ENCODE assay signal across 16 cellular contexts in the genomic region with DNA sequence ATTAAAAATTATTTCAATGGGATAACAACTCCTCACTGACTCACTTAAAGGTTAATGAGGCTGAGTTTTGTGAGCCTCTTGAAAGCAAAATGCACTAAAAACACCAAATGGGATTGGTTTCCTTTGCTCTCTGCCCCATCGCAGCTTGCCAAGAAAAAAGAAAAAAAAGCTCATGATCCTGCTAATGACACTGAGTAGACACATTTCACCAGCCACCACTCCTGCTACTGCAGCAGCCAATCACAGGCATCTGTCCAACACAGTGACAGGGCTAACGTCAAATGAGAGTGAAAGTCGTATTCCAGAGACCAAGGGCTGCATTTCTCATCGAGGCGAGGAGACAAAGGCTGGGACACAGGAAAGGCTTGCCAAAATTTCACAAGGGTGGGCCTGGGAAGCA. TPM values are rescaled to one million over a fixed set of nuclear protein-coding genes. Genes with fewer than 3 reads are reported as not detected.
A peak's percentile ranks its signal among the peaks of the same experiment; 100 is the strongest.
DNase-seq lines count a peak whose midpoint lies in the region; ATAC-seq, FAIRE-seq and TF ChIP-seq lines count a peak whose summit lies in the region.
"Had no signal": no experiment of that assay in that cellular context is flagged by ENCODE, and none has a peak within 500 bp of the region (broad histone marks: within the 10 kb centered on the region; RNA-seq: fewer than 3 reads in every experiment).

No MANE protein-coding gene starts in this region.

- H3K36me3 ChIP-seq in GM12878 (ENCODE audit: control insufficient read depth in 2 of 2, insufficient read depth in 2 of 2, low read length in 1 of 2) (no peaks in the 10 kb centered on the region), HepG2 (replicated peaks in 1 of 2; ENCODE audit: control insufficient read depth in 1 of 2, insufficient read depth in 2 of 2, low read length in 2 of 2) (no peaks in the 10 kb centered on the region), WERI-Rb-1 (no peaks in the 10 kb centered on the region)
- H3K36me3 ChIP-seq: sigmoid colon had no signal

- CTCF ChIA-PET in GM12878 (lab: Yijun Ruan, JAX) (interaction anchor here (1.1 to 18.7 kb wide), 5 partner anchors 9 to 230 kb away, joined by 4 to 567 read pairs (median 5); no protein-coding TSS in a partner anchor), HepG2 (lab: Yijun Ruan, JAX; ENCODE audit: low intra/inter-chr PET ratio, low total read pairs) (no interaction called here)

- POLR2A ChIA-PET in GM12878 (lab: Charles Lee), result interaction anchor here (1.5 kb wide), 1 partner anchor 16 kb away, joined by 3 read pairs; no protein-coding TSS in a partner anchor
- POLR2A ChIA-PET in HepG2 (lab: Yijun Ruan, JAX), result no interaction called here

- H2AFZ ChIP-seq in GM12878 (ENCODE audit: control insufficient read depth, low read depth, low read length) (no peak overlapping the region), HepG2 (ENCODE audit: low read length) (no peak overlapping the region)

- H3K4me1 ChIP-seq in GM12878 (ENCODE audit: control insufficient read depth, insufficient read depth, low read length), result no peaks in the 10 kb centered on the region
- H3K4me1 ChIP-seq in HepG2 (ENCODE audit: insufficient read depth, low read length), result peaks cover 61% of the 10 kb centered on the region

- no peaks in the 10 kb centered on the region for H3K9me3 ChIP-seq in GM12878 (replicated peaks; ENCODE audit: control insufficient read depth, insufficient read depth, low read length)
- no peaks in the 10 kb centered on the region for H3K9me3 ChIP-seq in HepG2 (ENCODE audit: low read length)
- no peaks in the 10 kb centered on the region for H3K9me3 ChIP-seq in WERI-Rb-1 (ENCODE audit: severe bottlenecking)
- H3K9me3 ChIP-seq: sigmoid colon had no signal

- intact Hi-C loops in GM12878 (cut with micrococcal nuclease; ENCODE audit: unreplicated experiment) (no loop called here), HepG2 (cut with micrococcal nuclease; ENCODE audit: unreplicated experiment) (no loop called here)

- TF ChIP-seq RAD21 in GM12878 (IDR thresholded peaks at IDR 0.05; ENCODE audit: insufficient read depth, low read depth, low read length) (no peak), HepG2 (CRISPR knock-in tag; IDR thresholded peaks at IDR 0.05) (no peak)

- H3K27ac ChIP-seq in GM12878 (ENCODE audit: control insufficient read depth, insufficient read depth) (no peak overlapping the region), HepG2 (ENCODE audit: extremely low read length, insufficient read depth, low read length) (no peak overlapping the region), WERI-Rb-1 (no peak overlapping the region)
- H3K27ac ChIP-seq: VCaP had no signal

- in situ Hi-C loops in GM12878 (cut with MboI) (no loop called here), HepG2 (cut with HindIII; ENCODE audit: extremely low pct_ligation_motif_present, low pct_unique_long_range_greater_than_20kb) (no loop called here)

- no peak overlapping the region for H3K9ac ChIP-seq in GM12878 (ENCODE audit: control insufficient read depth, insufficient read depth, low read length)
- H3K9ac ChIP-seq in HepG2 (ENCODE audit: insufficient read depth, low read depth, low read length), result no peak overlapping the region

- DNase-seq in NK-92 treated with Interleukin-12 subunit alpha and Interleukin-12 subunit beta, amount 100 ng/mL, for 24 hours (lab: John Stamatoyannopoulos, UW), result peak; percentile 41
- DNase-seq in NK-92 (lab: John Stamatoyannopoulos, UW; ENCODE audit: unreplicated experiment) (no peak), GM12878 (ENCODE audit: low read depth, low spot score) (no peak), HepG2 (ENCODE audit: low spot score) (no peak), superior temporal gyrus (ENCODE audit: extremely low spot score) (peak; percentile 54), WERI-Rb-1 (no peak)
- no peak for DNase-seq in activated CD8-positive, alpha-beta memory T cell treated with anti-CD3 and anti-CD28 coated beads for 24 hours
- DNase-seq: 8988T; activated naive CD4-positive, alpha-beta T cell; CD8-positive, alpha-beta memory T cell; NCI-H2081 treated with DMSO at 0.1 percent for 48 hours; sigmoid colon; stimulated activated naive CD8-positive, alpha-beta T cell treated with anti-CD3 and anti-CD28 coated beads, Interleukin-15, amount 100 ng/mL, for 72 hours had no signal

- H3K79me2 ChIP-seq in GM12878 (ENCODE audit: control insufficient read depth, insufficient read depth, low read length), result peaks cover 64% of the 10 kb centered on the region
- peaks cover 85% of the 10 kb centered on the region for H3K79me2 ChIP-seq in HepG2 (ENCODE audit: insufficient read depth, low read length)

- 59% methylated on average over 5 of the region's 5 CpGs for WGBS in GM12878 (ENCODE audit: insufficient coverage, insufficient replicate concordance, low lambda C conversion rate, missing lambda C conversion rate)
- 85% methylated on average over 5 of the region's 5 CpGs for WGBS in HepG2 (ENCODE audit: low lambda C conversion rate)

- RAD21 ChIA-PET in GM12878 (lab: Charles Lee; ENCODE audit: unreplicated experiment), result interaction anchor here (1.1 to 11.9 kb wide), 7 partner anchors 10 to 232 kb away, joined by 3 to 262 read pairs (median 4); no protein-coding TSS in a partner anchor

- no TSS peak for BruUV-seq in GM12878 (replicated peaks; lab: Mats Ljungman, UMichigan)
- no TSS peak for BruUV-seq in HepG2 (replicated peaks; lab: Mats Ljungman, UMichigan)

- TF ChIP-seq POLR2A in GM12878 (IDR thresholded peaks at IDR 0.05; ENCODE audit: low read depth, low read length) (no peak), HepG2 (IDR thresholded peaks at IDR 0.05; ENCODE audit: insufficient read depth in 1 of 2, low read depth in 2 of 2, low read length in 2 of 2) (no peak)

- H4K20me1 ChIP-seq in GM12878 (ENCODE audit: control insufficient read depth, insufficient read depth) (peaks cover 2% of the 10 kb centered on the region; the same call in 1 of the 2 replicates), HepG2 (ENCODE audit: insufficient read depth, low read length) (no peaks in the 10 kb centered on the region)

- H3K4me3 ChIP-seq in GM12878 (no peak overlapping the region), HepG2 (replicated peaks in 1 of 3; ENCODE audit: insufficient read depth in 1 of 3, low read depth in 2 of 3, low read length in 3 of 3) (no peak overlapping the region), WERI-Rb-1 (ENCODE audit: low read depth, low read length) (no peak overlapping the region)
- H3K4me3 ChIP-seq: sigmoid colon had no signal

- TF ChIP-seq CTCF in GM12878 (IDR thresholded peaks at IDR 0.05 in 2 of 3, conservative IDR thresholded peaks at IDR 0.05 in 1 of 3; ENCODE audit: control insufficient read depth in 2 of 3, extremely low read depth in 1 of 3, insufficient read depth in 1 of 3, low read depth in 3 of 3, low read length in 3 of 3) (no peak), HepG2 (CRISPR knock-in tag; IDR thresholded peaks at IDR 0.05) (no peak), WERI-Rb-1 (IDR thresholded peaks at IDR 0.05; ENCODE audit: low read depth, low read length) (no peak)

- H3K27me3 ChIP-seq in GM12878 (replicated peaks in 1 of 2; ENCODE audit: control insufficient read depth in 2 of 2, insufficient read depth in 2 of 2, low read length in 1 of 2) (no peaks in the 10 kb centered on the region), HepG2 (ENCODE audit: control insufficient read depth in 1 of 2, insufficient read depth in 2 of 2, low read length in 2 of 2) (no peaks in the 10 kb centered on the region; a peak in 1 of 5 replicates), WERI-Rb-1 (ENCODE audit: insufficient read depth, low read depth, severe bottlenecking) (no peaks in the 10 kb centered on the region)
- H3K27me3 ChIP-seq: sigmoid colon had no signal

- ATAC-seq in GM12878, result no peak
- ATAC-seq in HepG2, result no peak
- ATAC-seq in HG03039 (IDR thresholded peaks at IDR 0.05; ENCODE audit: unreplicated experiment), result no peak
- ATAC-seq: stimulated activated naive CD8-positive, alpha-beta T cell treated with anti-CD3 and anti-CD28 coated beads, Interleukin-15, amount 100 ng/mL, for 72 hours had no signal

- SMC1A ChIA-PET in GM12878 (lab: Charles Lee; ENCODE audit: uncharacterized antibody, unreplicated experiment), result interaction anchor here (1.0 to 18.1 kb wide), 11 partner anchors 11 to 232 kb away, joined by 3 to 362 read pairs (median 5); no protein-coding TSS in a partner anchor

- TF ChIP-seq EP300 in GM12878 (IDR thresholded peaks at IDR 0.05; ENCODE audit: borderline replicate concordance in 1 of 2, control insufficient read depth in 1 of 2, low read depth in 2 of 2, low read length in 2 of 2) (no peak), HepG2 (IDR thresholded peaks at IDR 0.05; ENCODE audit: low read depth in 2 of 2, low read length in 2 of 2) (no peak), HepG2 (CRISPR knock-in tag; IDR thresholded peaks at IDR 0.05; ENCODE audit: borderline replicate concordance) (no peak)

- H3K4me2 ChIP-seq in GM12878 (ENCODE audit: control insufficient read depth, insufficient read depth) (no peak overlapping the region), HepG2 (ENCODE audit: low read depth, low read length) (peak overlapping the region; percentile 52; the same call in 1 of the 2 replicates)

- no peak for FAIRE-seq in GM12878 (lab: Jason Lieb, UNC)
- FAIRE-seq in HepG2 (lab: Jason Lieb, UNC), result no peak
- FAIRE-seq: H54 had no signal

RNA-seq across cellular contexts. Expression of gene APBB2, which starts 5.2 kb away (rescaled TPM):
- total RNA-seq in GM12878 (2013; cell fraction: nucleolus; rRNA removed), result 108 and 115 TPM in 2 replicates
- 22.2 and 23.1 TPM in 2 replicates for total RNA-seq in GM12878 (2014; rRNA removed)
- total RNA-seq in GM12878 (2014; rRNA removed; fragmentation: Illumina TruSeq; extraction: Trizol), result 17.5 and 19.7 TPM in 2 replicates
- 24.6 and 24.8 TPM in 2 replicates for total RNA-seq in GM12878 (2021)
- polyA plus RNA-seq in GM12878 (2011; ENCODE audit: low read depth), result 4.4 TPM
- polyA plus RNA-seq in GM12878 (2011; rRNA removed), result 12.1 and 18.8 TPM in 2 replicates
- 15.4 and 20.5 TPM in 2 replicates for polyA plus RNA-seq in GM12878 (2011; cell fraction: cytosol; rRNA removed)
- polyA plus RNA-seq in GM12878 (2011; cell fraction: nucleus; rRNA removed), result 18.9 and 19.3 TPM in 2 replicates
- polyA plus RNA-seq in GM12878 (2012), result 7.5 and 9.0 TPM in 2 replicates
- polyA plus RNA-seq in GM12878 (2014; fragmentation: Illumina TruSeq; extraction: Trizol), result 19.8 and 23.3 TPM in 2 replicates
- 1 to 10 TPM; 2.7 to 3.1 TPM for polyA plus RNA-seq in GM12878 (2014; fragmentation: Nextera tagmentation; extraction: Ambion mirVana)
- polyA plus RNA-seq in GM12878 (2014; rRNA removed), result 10.6 and 12.5 TPM in 2 replicates
- polyA plus RNA-seq in GM12878 (2016; fragmentation: Nextera tagmentation; extraction: Ambion mirVana), result 10 to 100 TPM; 15.9 to 19.3 TPM
- polyA minus RNA-seq in GM12878 (2011; rRNA and poly(A)+ RNA removed), result 43.5 and 47.3 TPM in 2 replicates
- 10.4 and 13.5 TPM in 2 replicates for polyA minus RNA-seq in GM12878 (2011; cell fraction: cytosol; rRNA and poly(A)+ RNA removed)
- 31.8 and 43.5 TPM in 2 replicates for polyA minus RNA-seq in GM12878 (2011; cell fraction: nucleus; rRNA and poly(A)+ RNA removed)
- total RNA-seq in HepG2 (2016; rRNA removed; fragmentation: Illumina TruSeq; extraction: Trizol), result 17.0 and 19.7 TPM in 2 replicates
- 14.9 and 15.5 TPM in 2 replicates for total RNA-seq in HepG2 (2016; cell fraction: cytosol; rRNA removed; fragmentation: Illumina TruSeq; extraction: Trizol; ENCODE audit: low read depth)
- total RNA-seq in HepG2 (2016; cell fraction: insoluble cytoplasmic fraction; rRNA removed; fragmentation: Illumina TruSeq; extraction: Trizol), result 17.3 and 17.6 TPM in 2 replicates
- 11.9 and 12.0 TPM in 2 replicates for total RNA-seq in HepG2 (2016; cell fraction: membrane; rRNA removed; fragmentation: Illumina TruSeq; extraction: Trizol)
- 35.0 and 35.4 TPM in 2 replicates for total RNA-seq in HepG2 (2016; cell fraction: nucleus; rRNA removed; fragmentation: Illumina TruSeq; extraction: Trizol)
- 9.7 and 11.7 TPM in 2 replicates for polyA plus RNA-seq in HepG2 (2011; rRNA removed)
- polyA plus RNA-seq in HepG2 (2011; cell fraction: cytosol; rRNA removed), result 10.4 and 11.7 TPM in 2 replicates
- polyA plus RNA-seq in HepG2 (2011; cell fraction: nucleus; rRNA removed), result 20.4 and 21.7 TPM in 2 replicates
- 8.9 and 9.8 TPM in 2 replicates for polyA plus RNA-seq in HepG2 (2012)
- polyA plus RNA-seq in HepG2 (2016; cell fraction: cytosol; fragmentation: Illumina TruSeq; extraction: Trizol; ENCODE audit: low read depth), result 0.61 and 0.73 TPM in 2 replicates
- 12.6 and 12.9 TPM in 2 replicates for polyA plus RNA-seq in HepG2 (2016; cell fraction: insoluble cytoplasmic fraction; fragmentation: Illumina TruSeq; extraction: Trizol; ENCODE audit: low read depth)
- polyA plus RNA-seq in HepG2 (2016; cell fraction: membrane; fragmentation: Illumina TruSeq; extraction: Trizol; ENCODE audit: low read depth), result 3.0 and 3.5 TPM in 2 replicates
- polyA plus RNA-seq in HepG2 (2016; cell fraction: nucleus; fragmentation: Illumina TruSeq; extraction: Trizol; ENCODE audit: insufficient read depth, low read depth), result 17.6 and 19.8 TPM in 2 replicates
- polyA minus RNA-seq in HepG2 (2011; rRNA and poly(A)+ RNA removed; ENCODE audit: low replicate concordance), result 15.2 and 41.3 TPM in 2 replicates
- polyA minus RNA-seq in HepG2 (2011; cell fraction: cytosol; rRNA and poly(A)+ RNA removed), result 12.6 and 12.7 TPM in 2 replicates
- polyA minus RNA-seq in HepG2 (2011; cell fraction: nucleus; rRNA and poly(A)+ RNA removed), result 42.4 and 49.7 TPM in 2 replicates
- polyA plus RNA-seq: CD8-positive, alpha-beta memory T cell had no signal

RNA-seq across cellular contexts. Expression of gene UCHL1, which starts 47.5 kb away (rescaled TPM):
- not detected in 2 replicates for total RNA-seq in GM12878 (2013; cell fraction: nucleolus; rRNA removed)
- 138 and 149 TPM in 2 replicates for total RNA-seq in GM12878 (2014; rRNA removed)
- 104 and 111 TPM in 2 replicates for total RNA-seq in GM12878 (2014; rRNA removed; fragmentation: Illumina TruSeq; extraction: Trizol)
- total RNA-seq in GM12878 (2021), result 102 and 107 TPM in 2 replicates
- polyA plus RNA-seq in GM12878 (2011; ENCODE audit: low read depth), result 49.9 TPM
- 0.14 and 0.29 TPM in 2 replicates for polyA plus RNA-seq in GM12878 (2011; rRNA removed)
- polyA plus RNA-seq in GM12878 (2011; cell fraction: cytosol; rRNA removed), result 0.40 and 0.55 TPM in 2 replicates
- polyA plus RNA-seq in GM12878 (2011; cell fraction: nucleus; rRNA removed), result 0.29 and 0.37 TPM in 2 replicates
- polyA plus RNA-seq in GM12878 (2012), result 31.9 and 46.9 TPM in 2 replicates
- 130 and 178 TPM in 2 replicates for polyA plus RNA-seq in GM12878 (2014; fragmentation: Illumina TruSeq; extraction: Trizol)
- polyA plus RNA-seq in GM12878 (2014; fragmentation: Nextera tagmentation; extraction: Ambion mirVana), result 10 to 100 TPM; 41.2 to 84.3 TPM
- 142 and 153 TPM in 2 replicates for polyA plus RNA-seq in GM12878 (2014; rRNA removed)
- polyA plus RNA-seq in GM12878 (2016; fragmentation: Nextera tagmentation; extraction: Ambion mirVana), result 100 to 1,000 TPM; 169 to 175 TPM
- not detected in 2 replicates for polyA minus RNA-seq in GM12878 (2011; rRNA and poly(A)+ RNA removed)
- not detected in 2 replicates for polyA minus RNA-seq in GM12878 (2011; cell fraction: cytosol; rRNA and poly(A)+ RNA removed)
- not detected in 2 replicates for polyA minus RNA-seq in GM12878 (2011; cell fraction: nucleus; rRNA and poly(A)+ RNA removed)
- not detected in 2 replicates for total RNA-seq in HepG2 (2016; rRNA removed; fragmentation: Illumina TruSeq; extraction: Trizol)
- not detected in 2 replicates for total RNA-seq in HepG2 (2016; cell fraction: cytosol; rRNA removed; fragmentation: Illumina TruSeq; extraction: Trizol; ENCODE audit: low read depth)
- 0.13 TPM in 1 of 2 replicates, not detected in the other for total RNA-seq in HepG2 (2016; cell fraction: insoluble cytoplasmic fraction; rRNA removed; fragmentation: Illumina TruSeq; extraction: Trizol)
- total RNA-seq in HepG2 (2016; cell fraction: membrane; rRNA removed; fragmentation: Illumina TruSeq; extraction: Trizol), result not detected in 2 replicates
- total RNA-seq in HepG2 (2016; cell fraction: nucleus; rRNA removed; fragmentation: Illumina TruSeq; extraction: Trizol), result not detected in 2 replicates
- polyA plus RNA-seq in HepG2 (2011; rRNA removed), result not detected in 2 replicates
- polyA plus RNA-seq in HepG2 (2011; cell fraction: cytosol; rRNA removed), result 0.08 and 0.13 TPM in 2 replicates
- polyA plus RNA-seq in HepG2 (2011; cell fraction: nucleus; rRNA removed), result 0.29 and 0.45 TPM in 2 replicates
- polyA plus RNA-seq in HepG2 (2012), result not detected in 2 replicates
- polyA plus RNA-seq in HepG2 (2016; cell fraction: cytosol; fragmentation: Illumina TruSeq; extraction: Trizol; ENCODE audit: low read depth), result not detected in 2 replicates
- polyA plus RNA-seq in HepG2 (2016; cell fraction: insoluble cytoplasmic fraction; fragmentation: Illumina TruSeq; extraction: Trizol; ENCODE audit: low read depth), result not detected in 2 replicates
- polyA plus RNA-seq in HepG2 (2016; cell fraction: membrane; fragmentation: Illumina TruSeq; extraction: Trizol; ENCODE audit: low read depth), result 0.21 TPM in 1 of 2 replicates, not detected in the other
- polyA plus RNA-seq in HepG2 (2016; cell fraction: nucleus; fragmentation: Illumina TruSeq; extraction: Trizol; ENCODE audit: insufficient read depth, low read depth), result not detected in 2 replicates
- not detected in 2 replicates for polyA minus RNA-seq in HepG2 (2011; rRNA and poly(A)+ RNA removed; ENCODE audit: low replicate concordance)
- not detected in 2 replicates for polyA minus RNA-seq in HepG2 (2011; cell fraction: cytosol; rRNA and poly(A)+ RNA removed)
- not detected in 2 replicates for polyA minus RNA-seq in HepG2 (2011; cell fraction: nucleus; rRNA and poly(A)+ RNA removed)
- polyA plus RNA-seq: CD8-positive, alpha-beta memory T cell had no signal

Comparison
In these comparisons a context has a peak if more than half of its experiments do, and no peak if none do; other contexts are left out.
1. DNase-seq: peak in NK-92 treated with Interleukin-12 subunit alpha and Interleukin-12 subunit beta, amount 100 ng/mL, for 24 hours (single experiment) and superior temporal gyrus (single experiment); none in NK-92 (single experiment), GM12878 (single experiment), HepG2 (single experiment), activated CD8-positive, alpha-beta memory T cell treated with anti-CD3 and anti-CD28 coated beads for 24 hours (single experiment) and WERI-Rb-1 (single experiment).